Comparison of ENCODE assay signal across 24 cellular contexts in genomic region chr4:182822554-182822953, GRCh38.
"Had no signal": no experiment of that assay in that cellular context is flagged by ENCODE, and none has a peak within 500 bp of the region (broad histone marks: within the 10 kb centered on the region; RNA-seq: fewer than 3 reads in every experiment).

No MANE protein-coding gene starts in this region.

- ATAC-seq: HepG2, K562, Panc1, Right ventricle myocardium inferior had no signal

- H3K4me3 ChIP-seq: K562, SJSA1, SK-N-MC had no signal

- H3K27me3 ChIP-seq: SJSA1 had no signal

- H3K4me1 ChIP-seq: SJSA1 had no signal

- H3K9me3 ChIP-seq: SJSA1 had no signal

- H3K27ac ChIP-seq: SJSA1, SK-N-MC had no signal

- H3K36me3 ChIP-seq: SJSA1 had no signal

- H3K36me3 Mint-ChIP-seq: IgD-negative memory B cell had no signal

- H3K9me3 Mint-ChIP-seq: IgD-negative memory B cell had no signal

- H3K4me3 Mint-ChIP-seq: IgD-negative memory B cell had no signal

- H3K9ac ChIP-seq: KMS-11 had no signal

- DNase-seq: Kasumi-1, MM.1S, NCI-H1092 treated with DMSO at 0.1 percent for 48 hours, NCI-H1436, NCI-H187, NCI-H2029, NCI-H2081 treated with DMSO at 0.1 percent for 48 hours, NCI-H2171, NCI-H226, NCI-H446, NCI-H510A, NCI-H524 treated with DMSO at 0.1 percent for 48 hours, NCI-H69, NCI-H774, PC-3, SIG-M5 had no signal
